Comparison of ENCODE assay signal across 26 cellular contexts in the genomic region with DNA sequence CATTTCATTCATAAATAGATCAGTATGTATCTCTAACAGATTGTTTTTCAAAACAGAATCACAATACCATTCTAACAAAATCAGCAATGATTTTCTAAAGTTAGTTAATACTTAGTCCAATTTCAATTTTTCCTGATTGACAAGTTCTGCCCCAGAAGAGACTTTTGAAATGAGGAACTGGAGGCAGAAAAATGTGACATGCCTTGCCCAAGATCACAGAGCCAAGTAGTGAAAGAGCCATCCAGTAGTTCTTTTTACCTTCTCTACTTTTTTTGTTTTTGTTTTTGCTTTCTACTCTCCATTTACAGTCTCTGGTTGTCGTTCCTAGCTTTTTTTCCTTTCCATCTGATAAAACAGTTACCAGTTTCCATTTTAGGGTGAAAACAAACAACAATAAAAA.
"Had no signal": no experiment of that assay in that cellular context is flagged by ENCODE, and none has a peak within 500 bp of the region (broad histone marks: within the 10 kb centered on the region; RNA-seq: fewer than 3 reads in every experiment).

No MANE protein-coding gene starts in this region.

- H3K4me1 ChIP-seq: vagina had no signal

- H3K27ac ChIP-seq: ovary, vagina had no signal

- FAIRE-seq: bronchial epithelial cell, frontal cortex had no signal

- H3K27me3 ChIP-seq: ovary, vagina had no signal

- H3K9me3 ChIP-seq: ovary, vagina had no signal

- DNase-seq: activated CD4-positive, alpha-beta memory T cell treated with anti-CD3 and anti-CD28 coated beads for 36 hours; activated CD4-positive, alpha-beta T cell treated with anti-CD3 and anti-CD28 coated beads, Interleukin-2, amount 10 ng/mL, durations not matched to agents 24 days and 14 days; activated CD4-positive, CD25-positive, alpha-beta regulatory T cell treated with anti-CD3 and anti-CD28 coated beads, Interleukin-2, amount 50 U/mL, for 72 hours; activated CD8-positive, alpha-beta memory T cell treated with anti-CD3 and anti-CD28 coated beads, Interleukin-2, amount 50 U/mL, for 4 hours; activated effector memory CD4-positive, alpha-beta T cell treated with anti-CD3 and anti-CD28 coated beads, Interleukin-2, amount 50 U/mL, for 16 hours; activated naive CD4-positive, alpha-beta T cell treated with anti-CD3 and anti-CD28 coated beads for 36 hours; activated T-cell treated with anti-CD3 and anti-CD28 coated beads, Interleukin-2, amount 50 U/mL, for 1 hour; amniotic stem cell; dermis blood vessel endothelial cell; effector CD4-positive, alpha-beta T cell; glutamatergic neuron; islet precursor cell; left cardiac atrium; naive B cell; nephron progenitor cell; ovary; stimulated activated CD4-positive, alpha-beta T cell treated with anti-CD3 and anti-CD28 coated beads, Interleukin-4, amount 100 ng/mL, for 24 hours; substantia nigra; T-helper 17 cell; T1000 had no signal

- H3K4me3 ChIP-seq: ovary, skin epidermis, vagina had no signal

- H3K36me3 ChIP-seq: ovary, vagina had no signal

- ATAC-seq: left cardiac atrium; sciatic nerve; stimulated activated effector memory CD8-positive, alpha-beta T cell treated with anti-CD3 and anti-CD28 coated beads, Interleukin-12 subunit alpha, Interleukin-12 subunit beta, amount 100 ng/mL, for 72 hours; T-helper 17 cell had no signal
